21 cellular contexts compared by ENCODE assay signal in the genomic region with DNA sequence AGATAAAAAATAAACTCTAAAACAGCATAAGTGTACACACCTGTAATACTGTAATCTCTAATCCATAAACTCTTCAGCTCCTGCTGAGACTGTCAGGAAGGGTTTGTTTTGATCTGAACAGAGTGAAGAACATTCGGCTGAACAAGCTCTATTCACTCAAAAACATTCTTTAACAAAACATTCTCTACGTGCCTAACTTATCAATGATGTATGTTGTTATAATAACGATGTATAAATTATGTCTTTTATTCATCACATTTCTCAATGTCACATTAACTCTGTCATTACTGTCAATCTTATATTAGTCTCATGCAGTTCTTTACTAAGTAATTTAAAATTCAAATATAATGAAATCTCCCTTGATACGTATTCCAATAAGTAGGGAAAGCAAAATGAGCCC.
DNase-seq lines count a peak whose midpoint lies in the region; ATAC-seq and TF ChIP-seq lines count a peak whose summit lies in the region.
"Had no signal": no experiment of that assay in that cellular context is flagged by ENCODE, and none has a peak within 500 bp of the region (broad histone marks: within the 10 kb centered on the region; RNA-seq: fewer than 3 reads in every experiment).

No MANE protein-coding gene starts in this region.

- CTCF ChIA-PET in mammary epithelial cell (lab: Charles Lee; ENCODE audit: low non-redundant PET), result no interaction called here
- CTCF ChIA-PET in MCF 10A (lab: Yijun Ruan, JAX), result no interaction called here

- BruUV-seq in mammary epithelial cell (replicated peaks; lab: Mats Ljungman, UMichigan), result no TSS peak
- no TSS peak for BruUV-seq in MCF 10A (replicated peaks; lab: Mats Ljungman, UMichigan)

- H3K4me3 ChIP-seq in mammary epithelial cell (replicated peaks in 1 of 3; ENCODE audit: insufficient read depth in 1 of 3, low read depth in 2 of 3, low read length in 3 of 3) (no peak overlapping the region), choroid plexus epithelial cell (ENCODE audit: low read depth, low read length) (no peak overlapping the region), neural cell (ENCODE audit: low read length) (no peak overlapping the region)
- H3K4me3 ChIP-seq: A549; BLaER1 treated with 17β-estradiol and CSF1 and Interleukin-3, amounts not matched to agents 10 nM and 100 nM; GM23248 had no signal

- H3K27ac ChIP-seq in mammary epithelial cell (ENCODE audit: insufficient read depth, low read depth, low read length) (no peak overlapping the region), neural cell (ENCODE audit: low read length) (no peak overlapping the region)
- H3K27ac ChIP-seq: A549; BLaER1 treated with 17β-estradiol and CSF1 and Interleukin-3, amounts not matched to agents 10 nM and 100 nM; GM23248 had no signal

- peak; percentile 80 for TF ChIP-seq EP300 in neural cell (conservative IDR thresholded peaks at IDR 0.05; ENCODE audit: poor library complexity, severe bottlenecking)

- no peaks in the 10 kb centered on the region for H3K9me3 ChIP-seq in mammary epithelial cell (replicated peaks; ENCODE audit: insufficient read depth, low read length)
- no peaks in the 10 kb centered on the region for H3K9me3 ChIP-seq in neural cell (ENCODE audit: low read length)
- H3K9me3 ChIP-seq: A549; BE2C; BLaER1 treated with 17β-estradiol and CSF1 and Interleukin-3, amounts not matched to agents 10 nM and 100 nM had no signal

- no peaks in the 10 kb centered on the region for H3K27me3 Mint-ChIP-seq in MCF 10A (ENCODE audit: insufficient read depth, unreplicated experiment)
- H3K27me3 Mint-ChIP-seq: CD4-positive, alpha-beta T cell; CD8-positive, alpha-beta memory T cell had no signal

- H3K27me3 ChIP-seq in mammary epithelial cell (ENCODE audit: insufficient read depth, low read length) (no peaks in the 10 kb centered on the region), neural cell (ENCODE audit: insufficient read depth, low read depth, low read length) (peaks cover 6% of the 10 kb centered on the region)
- H3K27me3 ChIP-seq: BE2C had no signal

- TF ChIP-seq CTCF in mammary epithelial cell (conservative IDR thresholded peaks at IDR 0.05 in 1 of 2, IDR thresholded peaks at IDR 0.05 in 1 of 2; ENCODE audit: extremely low read depth in 1 of 2, insufficient read depth in 1 of 2, low read depth in 1 of 2, low read length in 2 of 2), result no peak
- TF ChIP-seq CTCF in MCF 10A (IDR thresholded peaks at IDR 0.05; ENCODE audit: unreplicated experiment), result no peak
- TF ChIP-seq CTCF in choroid plexus epithelial cell (conservative IDR thresholded peaks at IDR 0.05; ENCODE audit: low read depth, low read length), result no peak
- no peak for TF ChIP-seq CTCF in neural cell (IDR thresholded peaks at IDR 0.05; ENCODE audit: poor library complexity, severe bottlenecking)

- no peaks in the 10 kb centered on the region for H3K36me3 Mint-ChIP-seq in MCF 10A (ENCODE audit: insufficient read depth, unreplicated experiment)
- H3K36me3 Mint-ChIP-seq: CD14-positive monocyte; CD8-positive, alpha-beta memory T cell had no signal

- dilution Hi-C loops in mammary epithelial cell (cut with HindIII; ENCODE audit: low sequenced_read_pairs), result no loop called here

- H2AFZ ChIP-seq in mammary epithelial cell (ENCODE audit: low read depth, low read length) (peak overlapping the region; percentile 49), neural cell (ENCODE audit: low read depth, low read length) (no peak overlapping the region)
- H2AFZ ChIP-seq: GM23248 had no signal

- H3K27ac Mint-ChIP-seq in MCF 10A (ENCODE audit: low read depth, unreplicated experiment), result no peak overlapping the region
- H3K27ac Mint-ChIP-seq: CD14-positive monocyte; CD4-positive, alpha-beta T cell; CD8-positive, alpha-beta memory T cell had no signal

- H3K4me1 Mint-ChIP-seq in MCF 10A (ENCODE audit: insufficient read depth, unreplicated experiment), result no peaks in the 10 kb centered on the region
- H3K4me1 Mint-ChIP-seq: CD14-positive monocyte; CD8-positive, alpha-beta memory T cell had no signal

- DNase-seq in mammary epithelial cell, result no peak
- DNase-seq in MCF 10A (ENCODE audit: unreplicated experiment), result no peak
- DNase-seq in choroid plexus epithelial cell (ENCODE audit: low read depth), result peak; percentile 6
- DNase-seq in iPS-NIHi11 (ENCODE audit: low spot score), result no peak
- DNase-seq: 8988T; ACHN; AML-193; BE2C; CD4-positive, alpha-beta T cell; CD8-positive, alpha-beta memory T cell; DMS53; DMS79 treated with DMSO at 0.1 percent for 48 hours; GF-D8; GM23248; H7; HCEC 1CT had no signal

- H4K20me1 ChIP-seq in mammary epithelial cell (ENCODE audit: insufficient read depth, low read length) (no peaks in the 10 kb centered on the region), neural cell (ENCODE audit: insufficient read depth) (no peaks in the 10 kb centered on the region)
- H4K20me1 ChIP-seq: BLaER1 treated with 17β-estradiol and CSF1 and Interleukin-3, amounts not matched to agents 10 nM and 100 nM had no signal

- no peak for ATAC-seq in GM18909 (IDR thresholded peaks at IDR 0.05; ENCODE audit: poor library complexity, unreplicated experiment)
- ATAC-seq: A549 had no signal

- 21% methylated on average over 4 of the region's 4 CpGs for WGBS in mammary epithelial cell (ENCODE audit: low coverage, missing lambda C conversion rate)

- intact Hi-C loops in mammary epithelial cell (cut with micrococcal nuclease), result no loop called here
- intact Hi-C loops in MCF 10A (cut with micrococcal nuclease), result no loop called here

- no peaks in the 10 kb centered on the region for H3K4me1 ChIP-seq in mammary epithelial cell (ENCODE audit: insufficient read depth, low read length)
- H3K4me1 ChIP-seq: A549, BE2C had no signal

- H3K79me2 ChIP-seq in mammary epithelial cell (ENCODE audit: insufficient read depth, low read length) (no peaks in the 10 kb centered on the region), neural cell (replicated peaks; ENCODE audit: insufficient read depth, low read length) (no peaks in the 10 kb centered on the region)

- H3K9ac ChIP-seq in mammary epithelial cell (ENCODE audit: insufficient read depth, low read length), result no peak overlapping the region
- no peak overlapping the region for H3K9ac ChIP-seq in neural cell (ENCODE audit: low read length)
- H3K9ac ChIP-seq: BLaER1 treated with 17β-estradiol and CSF1 and Interleukin-3, amounts not matched to agents 10 nM and 100 nM; GM23248 had no signal

- H3F3A ChIP-seq in neural cell (ENCODE audit: insufficient read depth, low read length, poor library complexity, severe bottlenecking), result no peaks in the 10 kb centered on the region

- in situ Hi-C loops in mammary epithelial cell (cut with MboI; ENCODE audit: low sequenced_read_pairs in 2 of 2), result no loop called here

- H3K4me3 Mint-ChIP-seq in MCF 10A (ENCODE audit: unreplicated experiment), result no peak overlapping the region
- H3K4me3 Mint-ChIP-seq: CD14-positive monocyte; CD4-positive, alpha-beta T cell; CD8-positive, alpha-beta memory T cell had no signal

- no peaks in the 10 kb centered on the region for H3K9me2 ChIP-seq in neural cell (ENCODE audit: insufficient read depth, low read length)

- H3K36me3 ChIP-seq in mammary epithelial cell (ENCODE audit: insufficient read depth, low read length) (no peaks in the 10 kb centered on the region), neural cell (ENCODE audit: insufficient read depth, low read length) (no peaks in the 10 kb centered on the region)
- H3K36me3 ChIP-seq: BE2C; BLaER1 treated with 17β-estradiol and CSF1 and Interleukin-3, amounts not matched to agents 10 nM and 100 nM had no signal

- H3K4me2 ChIP-seq in mammary epithelial cell (ENCODE audit: insufficient read depth, low read depth, low read length), result no peak overlapping the region
- no peak overlapping the region for H3K4me2 ChIP-seq in neural cell (ENCODE audit: low read length)
- H3K4me2 ChIP-seq: A549; BLaER1 treated with 17β-estradiol and CSF1 and Interleukin-3, amounts not matched to agents 10 nM and 100 nM had no signal

- no peaks in the 10 kb centered on the region for H3K9me3 Mint-ChIP-seq in MCF 10A (ENCODE audit: unreplicated experiment)
- H3K9me3 Mint-ChIP-seq: CD14-positive monocyte had no signal

- POLR2A ChIA-PET in MCF 10A (lab: Yijun Ruan, JAX), result no interaction called here

- no peak for TF ChIP-seq RAD21 in neural cell (conservative IDR thresholded peaks at IDR 0.05)

TF ChIP-seq in neural cell, 6 proteins besides CTCF, POLR2A, EP300 and RAD21:
- TF ChIP-seq POLR2AphosphoS5 (IDR thresholded peaks at IDR 0.05) (peak; percentile 70), TAF1 (IDR thresholded peaks at IDR 0.05; ENCODE audit: low read depth) (no peak)
TF ChIP-seq in neural cell: peak in this region for 1.
